Comparison of ENCODE assay signal across 17 cellular contexts in the genomic region with DNA sequence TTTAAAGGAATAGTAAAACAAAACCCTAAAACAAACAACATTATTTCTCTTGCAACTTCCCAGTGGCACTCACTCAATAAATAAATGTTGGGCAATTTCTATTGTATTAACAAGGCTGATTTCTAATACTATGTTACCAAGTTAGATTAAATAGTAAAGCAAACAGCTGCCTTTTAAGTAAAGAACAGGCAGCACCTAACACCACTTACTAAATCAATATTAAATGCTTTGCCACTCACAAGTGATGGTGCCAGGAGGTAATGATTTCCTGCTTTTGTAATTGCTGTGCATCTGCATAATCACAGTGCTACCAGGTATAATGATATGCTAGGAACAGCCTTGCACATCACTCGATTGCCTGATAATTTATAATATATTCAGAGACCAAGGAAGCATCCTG.
DNase-seq lines count a peak whose midpoint lies in the region; ATAC-seq and TF ChIP-seq lines count a peak whose summit lies in the region.
"Had no signal": no experiment of that assay in that cellular context is flagged by ENCODE, and none has a peak within 500 bp of the region (broad histone marks: within the 10 kb centered on the region; RNA-seq: fewer than 3 reads in every experiment).

No MANE protein-coding gene starts in this region.

- H3K4me3 Mint-ChIP-seq in activated T-cell treated with anti-CD3 and anti-CD28 coated beads, Interleukin-2, amount 50 U/mL, for 4 hours = no peak overlapping the region
- H3K4me3 Mint-ChIP-seq: CD8-positive, alpha-beta memory T cell; H9; IgD-negative memory B cell; T-helper 17 cell had no signal

- in situ Hi-C loops in GM13976 (cut with MboI; ENCODE audit: low sequenced_read_pairs, unreplicated experiment) = no loop called here

- ATAC-seq in activated T-cell treated with anti-CD3 and anti-CD28 coated beads, Interleukin-2, amount 50 U/mL, for 4 hours = no peak
- no peak for ATAC-seq in GM21528 (IDR thresholded peaks at IDR 0.05; ENCODE audit: low FRiP score, unreplicated experiment)
- no peak for ATAC-seq in HG02763 (IDR thresholded peaks at IDR 0.05; ENCODE audit: unreplicated experiment)
- ATAC-seq: Panc1, T-helper 17 cell had no signal

- DNase-seq in COR-L47 (lab: John Stamatoyannopoulos, UW) (peak; percentile 90), NCI-H1105 (lab: John Stamatoyannopoulos, UW) (peak; percentile 30), NCI-H2081 (lab: John Stamatoyannopoulos, UW) (peak; percentile 89 to 99), NCI-H774 (lab: John Stamatoyannopoulos, UW) (peak; percentile 53), GM13976 (ENCODE audit: low spot score) (no peak)
- no peak for DNase-seq in activated T-cell treated with anti-CD3 and anti-CD28 coated beads, Interleukin-2, amount 50 U/mL, for 4 hours
- DNase-seq: CD8-positive, alpha-beta memory T cell; H9; Karpas-422; MG63; NCI-H1048; NCI-H2171; T-helper 17 cell had no signal

- no peaks in the 10 kb centered on the region for H3K4me1 Mint-ChIP-seq in activated T-cell treated with anti-CD3 and anti-CD28 coated beads, Interleukin-2, amount 50 U/mL, for 4 hours (ENCODE audit: low read depth)

- peaks cover 57% of the 10 kb centered on the region for H3K36me3 Mint-ChIP-seq in activated T-cell treated with anti-CD3 and anti-CD28 coated beads, Interleukin-2, amount 50 U/mL, for 4 hours (ENCODE audit: insufficient read depth)

- H3K27me3 Mint-ChIP-seq in activated T-cell treated with anti-CD3 and anti-CD28 coated beads, Interleukin-2, amount 50 U/mL, for 4 hours (ENCODE audit: low read depth) = no peaks in the 10 kb centered on the region
- H3K27me3 Mint-ChIP-seq: IgD-negative memory B cell, T-helper 17 cell had no signal

- no peak for TF ChIP-seq CTCF in GM13976 (IDR thresholded peaks at IDR 0.05; ENCODE audit: borderline replicate concordance, control extremely low read depth, extremely low read depth, insufficient read depth, missing control alignments)

- no peaks in the 10 kb centered on the region for H3K9me3 Mint-ChIP-seq in activated T-cell treated with anti-CD3 and anti-CD28 coated beads, Interleukin-2, amount 50 U/mL, for 4 hours
- H3K9me3 Mint-ChIP-seq: CD8-positive, alpha-beta memory T cell; IgD-negative memory B cell had no signal

Comparison
In these comparisons a context has a peak if more than half of its experiments do, and no peak if none do; other contexts are left out.
1. DNase-seq: peak in COR-L47 (single experiment), NCI-H1105 (single experiment), NCI-H2081 (2 of 2) and NCI-H774 (single experiment); none in GM13976 (single experiment) and activated T-cell treated with anti-CD3 and anti-CD28 coated beads, Interleukin-2, amount 50 U/mL, for 4 hours (single experiment).